Comparison of ENCODE assay signal across 3 cellular contexts in genomic region chr3:44504566-44504965, GRCh38.
"Had no signal": no experiment of that assay in that cellular context is flagged by ENCODE, and none has a peak within 500 bp of the region (broad histone marks: within the 10 kb centered on the region; RNA-seq: fewer than 3 reads in every experiment).

No MANE protein-coding gene starts in this region.

- DNase-seq: GDM1, GF-D8 had no signal

- ATAC-seq: GM12878 had no signal
